In genomic region chr2:105344704-105345345, GRCh38 we compare ENCODE assay signal across 8 cellular contexts. TPM values are rescaled to one million over a fixed set of nuclear protein-coding genes. Genes with fewer than 3 reads are reported as not detected.
DNase-seq lines count a peak whose midpoint lies in the region; ATAC-seq and TF ChIP-seq lines count a peak whose summit lies in the region.

No MANE protein-coding gene starts in this region.

- H2AFZ ChIP-seq in OCI-LY7 (ENCODE audit: low read length): no peak overlapping the region

- no peak overlapping the region for H3K27ac ChIP-seq in OCI-LY7 (ENCODE audit: low read depth, low read length, poor library complexity, severe bottlenecking)
- H3K27ac ChIP-seq in esophagus squamous epithelium: no peak overlapping the region

- CTCF ChIA-PET in OCI-LY7 (lab: Charles Lee; ENCODE audit: unreplicated experiment): no interaction called here

- ATAC-seq in HG03457 (IDR thresholded peaks at IDR 0.05; ENCODE audit: unreplicated experiment): no peak
- no peak for ATAC-seq in HG02588 (IDR thresholded peaks at IDR 0.05; ENCODE audit: unreplicated experiment)
- no peak for ATAC-seq in HG03469 (IDR thresholded peaks at IDR 0.05; ENCODE audit: unreplicated experiment)

- no peaks in the 10 kb centered on the region for H3K9me2 ChIP-seq in OCI-LY7 (ENCODE audit: insufficient read depth, low read length)

- H3K4me2 ChIP-seq in OCI-LY7 (ENCODE audit: low read length): no peak overlapping the region

- H3K9me3 ChIP-seq in OCI-LY7 (ENCODE audit: low read length): no peaks in the 10 kb centered on the region
- H3K9me3 ChIP-seq in esophagus squamous epithelium: no peaks in the 10 kb centered on the region

- H3K27me3 ChIP-seq in esophagus squamous epithelium: no peaks in the 10 kb centered on the region

- WGBS in esophagus squamous epithelium, 2 donors: 43 to 74% methylated on average over 3 to 4 of the region's 4 CpGs

- DNase-seq in SIG-M5 treated with dmso at 0.1 percent for 504 hours (lab: John Stamatoyannopoulos, UW; ENCODE audit: unreplicated experiment) (peak; percentile 35), SIG-M5 (lab: John Stamatoyannopoulos, UW) (no peak), OCI-LY7 (ENCODE audit: low spot score) (peak; percentile 50), esophagus squamous epithelium (lab: John Stamatoyannopoulos, UW) (no peak), superior temporal gyrus (ENCODE audit: extremely low spot score) (peak; percentile 73)

- no peaks in the 10 kb centered on the region for H4K20me1 ChIP-seq in OCI-LY7 (ENCODE audit: insufficient read depth, low read length)

- no peak for TF ChIP-seq POLR2A in esophagus squamous epithelium (IDR thresholded peaks at IDR 0.05)

- H3K4me3 ChIP-seq in OCI-LY7 (ENCODE audit: low read depth, low read length, poor library complexity, severe bottlenecking): no peak overlapping the region
- no peak overlapping the region for H3K4me3 ChIP-seq in esophagus squamous epithelium

- peaks cover 6% of the 10 kb centered on the region; the same call in 1 of the 2 replicates for H3K79me2 ChIP-seq in OCI-LY7 (ENCODE audit: insufficient read depth, low read depth, low read length)

- POLR2A ChIA-PET in OCI-LY7 (lab: Charles Lee): interaction anchor here (1.0 kb wide), 1 partner anchor 9 kb away, joined by 3 read pairs; no protein-coding TSS in a partner anchor

- intact Hi-C loops in OCI-LY7 (cut with micrococcal nuclease; ENCODE audit: unreplicated experiment): loop anchor here (10.0 kb wide), 1 partner anchor 180 kb away; no protein-coding TSS in a partner anchor
- intact Hi-C loops in esophagus squamous epithelium (cut with DNase I): no loop called here

- H3K36me3 ChIP-seq in OCI-LY7 (ENCODE audit: insufficient read depth, low read length) (peaks cover 95% of the 10 kb centered on the region), esophagus squamous epithelium (peaks cover 0 to 100% (median 35%) of the 10 kb centered on the region in 3 donors)

- H3K4me1 ChIP-seq in OCI-LY7 (ENCODE audit: insufficient read depth, low read length, poor library complexity, severe bottlenecking) (no peaks in the 10 kb centered on the region), esophagus squamous epithelium (peaks cover 0 to 5% (median 0%) of the 10 kb centered on the region in 3 donors)

- peak; percentile 77 for TF ChIP-seq CTCF in OCI-LY7 (conservative IDR thresholded peaks at IDR 0.05; ENCODE audit: low read length)
- peak in 4 of 6 experiments; percentile 13 to 53 (median 34) for TF ChIP-seq CTCF in esophagus squamous epithelium (IDR thresholded peaks at IDR 0.05)

- no TSS peak for BruUV-seq in OCI-LY7 (replicated peaks; lab: Mats Ljungman, UMichigan)

RNA-seq across cellular contexts. Expression of gene C2orf49, which starts 7.5 kb away (rescaled TPM):
- 11.8 and 13.1 TPM in 2 replicates for total RNA-seq in OCI-LY7 (2014; rRNA removed; shearing (Covaris generic))
- total RNA-seq in OCI-LY7 (2022): 17.0 and 18.3 TPM in 2 replicates
- 10 to 100 TPM in 3 of 4 donors, 1 to 10 TPM in 1; 9.3 to 19.8 (median 12.4) TPM for total RNA-seq in esophagus squamous epithelium

RNA-seq across cellular contexts. Expression of gene TGFBRAP1, which starts 15.3 kb away (rescaled TPM):
- total RNA-seq in OCI-LY7 (2014; rRNA removed; shearing (Covaris generic)): 17.6 and 24.6 TPM in 2 replicates
- total RNA-seq in OCI-LY7 (2022): 20.5 and 22.2 TPM in 2 replicates
- 10 to 100 TPM; 11.7 to 24.6 (median 15.6) TPM for total RNA-seq in esophagus squamous epithelium

RNA-seq across cellular contexts. Expression of gene FHL2, which starts 54.0 kb away (rescaled TPM):
- not detected in 2 replicates for total RNA-seq in OCI-LY7 (2014; rRNA removed; shearing (Covaris generic))
- total RNA-seq in OCI-LY7 (2022) (0.26 TPM in 1 of 2 replicates, not detected in the other), esophagus squamous epithelium (10 to 100 TPM; 46.1 to 89.1 (median 54.7) TPM)

Comparison
In these comparisons a context has a peak if more than half of its experiments do, and no peak if none do; other contexts are left out.
1. DNase-seq: peak in SIG-M5 treated with dmso at 0.1 percent for 504 hours (single experiment), OCI-LY7 (single experiment) and superior temporal gyrus (single experiment); none in SIG-M5 (single experiment) and esophagus squamous epithelium (single experiment).
2. RNA of gene FHL2, which starts 54.0 kb away (total RNA-seq): 46.1 to 89.1 TPM in esophagus squamous epithelium; 0.26 TPM in OCI-LY7; every median in the first group is over 10 times any median in the second.